In the genomic region with DNA sequence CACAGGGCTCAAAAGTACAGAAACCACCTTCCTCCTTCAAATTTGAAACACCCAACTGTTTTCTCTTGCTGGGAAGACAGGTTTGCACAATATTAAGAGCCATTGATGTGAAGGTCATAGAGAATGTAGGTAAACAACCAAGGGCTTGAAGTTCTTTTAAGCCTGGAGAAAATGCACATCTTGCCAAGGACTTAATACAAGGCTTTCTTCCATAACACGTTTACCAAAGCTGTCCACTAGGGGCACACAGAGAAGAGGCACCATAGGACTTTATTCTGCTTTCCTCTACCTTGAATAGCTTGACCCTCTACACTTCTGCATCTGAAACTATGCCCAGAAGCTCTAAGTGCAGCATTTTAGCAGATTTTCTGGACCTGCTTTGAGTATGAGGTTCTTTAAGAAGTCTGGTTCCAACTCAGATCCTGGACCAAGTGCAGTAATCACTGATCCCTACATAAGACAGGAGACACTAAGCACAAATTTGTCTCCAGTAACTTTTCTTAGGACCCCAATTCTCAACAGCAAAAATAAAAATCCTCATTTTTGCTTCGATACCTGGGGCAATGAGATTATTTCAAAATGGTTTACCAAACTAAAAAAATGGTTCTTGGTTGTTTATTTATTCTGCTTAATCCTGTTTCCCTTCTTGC, we compare ENCODE assay signal across 8 cellular contexts.
DNase-seq lines count a peak whose midpoint lies in the region; ATAC-seq, FAIRE-seq and TF ChIP-seq lines count a peak whose summit lies in the region.

No MANE protein-coding gene starts in this region.

- no peaks in the 10 kb centered on the region for H3K9me2 ChIP-seq in DOHH2 (replicated peaks; ENCODE audit: control insufficient read depth, low read length)

- ATAC-seq in HG03439 (IDR thresholded peaks at IDR 0.05; ENCODE audit: unreplicated experiment) (peak; percentile 84), esophagus mucosa (peak; percentile 67)

- no peaks in the 10 kb centered on the region for H4K20me1 ChIP-seq in DOHH2 (ENCODE audit: control insufficient read depth, insufficient read depth, low read depth, low read length)

- H3K27ac ChIP-seq in DOHH2 (ENCODE audit: low read depth, low read length): no peak overlapping the region
- H3K27ac ChIP-seq in effector memory CD4-positive, alpha-beta T cell (ENCODE audit: insufficient read depth, low read length, poor library complexity, severe bottlenecking): no peak overlapping the region

- H3F3A ChIP-seq in DOHH2 (ENCODE audit: control insufficient read depth, insufficient read depth): no peaks in the 10 kb centered on the region

- H3K4me1 ChIP-seq in DOHH2 (ENCODE audit: control insufficient read depth, low read length): no peaks in the 10 kb centered on the region
- H3K4me1 ChIP-seq in effector memory CD4-positive, alpha-beta T cell (ENCODE audit: control insufficient read depth, insufficient read depth, low read length, poor library complexity, severe bottlenecking): no peaks in the 10 kb centered on the region

- no peaks in the 10 kb centered on the region; the same call in 1 of the 2 replicates for H3K27me3 ChIP-seq in DOHH2 (ENCODE audit: control insufficient read depth, low read length)
- H3K27me3 ChIP-seq in effector memory CD4-positive, alpha-beta T cell (replicated peaks; ENCODE audit: control insufficient read depth, insufficient read depth, low read length, poor library complexity, severe bottlenecking): no peaks in the 10 kb centered on the region

- H3K4me3 Mint-ChIP-seq in nephron progenitor cell: no peak overlapping the region

- H3K27ac Mint-ChIP-seq in nephron progenitor cell: no peak overlapping the region

- H3K4me3 ChIP-seq in DOHH2 (ENCODE audit: low read length): no peak overlapping the region
- no peak overlapping the region for H3K4me3 ChIP-seq in effector memory CD4-positive, alpha-beta T cell (ENCODE audit: insufficient read depth, low read depth, low read length, poor library complexity, severe bottlenecking)

- peak; percentile 93 for FAIRE-seq in GM19239 (lab: Jason Lieb, UNC)

- no peaks in the 10 kb centered on the region for H3K4me1 Mint-ChIP-seq in nephron progenitor cell

- DNase-seq in GM19239 (ENCODE audit: insufficient read length, low spot score): peak; percentile 17
- DNase-seq in RKO (ENCODE audit: low spot score): peak; percentile 73
- DNase-seq in nephron progenitor cell: no peak
- DNase-seq in effector memory CD4-positive, alpha-beta T cell: no peak
- no peak for DNase-seq in NK-92 treated with Interleukin-12 subunit alpha and Interleukin-12 subunit beta, amount 100 ng/mL, for 24 hours (lab: John Stamatoyannopoulos, UW)

- peaks cover 10% of the 10 kb centered on the region for H3K36me3 Mint-ChIP-seq in nephron progenitor cell (ENCODE audit: low read depth)

- H3K9me3 Mint-ChIP-seq in nephron progenitor cell: no peaks in the 10 kb centered on the region

- no peaks in the 10 kb centered on the region for H3K27me3 Mint-ChIP-seq in nephron progenitor cell (ENCODE audit: low read depth, poor library complexity)

- H3K79me2 ChIP-seq in DOHH2 (ENCODE audit: control insufficient read depth, low read length): no peaks in the 10 kb centered on the region

- no peaks in the 10 kb centered on the region for H3K9me3 ChIP-seq in DOHH2 (ENCODE audit: control insufficient read depth, insufficient read depth, low read length)
- H3K9me3 ChIP-seq in effector memory CD4-positive, alpha-beta T cell (ENCODE audit: control insufficient read depth, low read length): no peaks in the 10 kb centered on the region

- peak; percentile 76 for TF ChIP-seq CTCF in DOHH2 (IDR thresholded peaks at IDR 0.05; ENCODE audit: low read depth, low read length, poor library complexity, severe bottlenecking)
- peak; percentile 55 for TF ChIP-seq CTCF in nephron progenitor cell (IDR thresholded peaks at IDR 0.05)

- no peaks in the 10 kb centered on the region for H3K36me3 ChIP-seq in DOHH2 (ENCODE audit: control insufficient read depth, low read length)
- no peaks in the 10 kb centered on the region for H3K36me3 ChIP-seq in effector memory CD4-positive, alpha-beta T cell (ENCODE audit: control insufficient read depth, insufficient read depth, low read length)

- H3K4me2 ChIP-seq in DOHH2 (ENCODE audit: low read length): no peak overlapping the region

Comparison
In these comparisons a context has a peak if more than half of its experiments do, and no peak if none do; other contexts are left out.
1. DNase-seq: peak in GM19239 (single experiment) and RKO (single experiment); none in nephron progenitor cell (single experiment), effector memory CD4-positive, alpha-beta T cell (0 of 3) and NK-92 treated with Interleukin-12 subunit alpha and Interleukin-12 subunit beta, amount 100 ng/mL, for 24 hours (single experiment).